Comparison of ENCODE assay signal across 17 cellular contexts in genomic region chr6:109507490-109508072, GRCh38.
"Had no signal": no experiment of that assay in that cellular context is flagged by ENCODE, and none has a peak within 500 bp of the region (broad histone marks: within the 10 kb centered on the region; RNA-seq: fewer than 3 reads in every experiment).

No MANE protein-coding gene starts in this region.

- H3K27ac ChIP-seq: lower lobe of right lung, ovary, sigmoid colon had no signal

- FAIRE-seq: astrocyte, urothelium cell line had no signal

- H3K9me3 Mint-ChIP-seq: central memory CD8-positive, alpha-beta T cell; effector memory CD8-positive, alpha-beta T cell had no signal

- H3K27ac Mint-ChIP-seq: activated naive CD4-positive, alpha-beta T cell treated with anti-CD3 and anti-CD28 coated beads for 36 hours; activated T-helper 2 cell treated with anti-CD3 and anti-CD28 coated beads, Interferon-gamma antibody, Interleukin-2, Interleukin-4, amounts not matched to agents 10 μg/mL and 5 μg/mL and 100 μg/mL, durations not matched to agents 14 hours and 24 hours and 36 hours; effector memory CD8-positive, alpha-beta T cell; mesothelial cell of epicardium had no signal

- H3K36me3 Mint-ChIP-seq: mesothelial cell of epicardium had no signal

- DNase-seq: activated CD4-positive, alpha-beta T cell treated with anti-CD3 and anti-CD28 coated beads, Interleukin-2, amount 50 U/mL, for 4 hours; activated CD4-positive, CD25-positive, alpha-beta regulatory T cell treated with anti-CD3 and anti-CD28 coated beads, Interleukin-2, amount 50 U/mL, for 72 hours; activated naive CD4-positive, alpha-beta T cell treated with anti-CD3 and anti-CD28 coated beads for 36 hours; activated T-cell treated with anti-CD3 and anti-CD28 coated beads for 4 hours; cortex of kidney; effector memory CD8-positive, alpha-beta T cell; foreskin melanocyte; left cardiac atrium; lower lobe of right lung; ovary; sigmoid colon; stimulated activated CD4-positive, alpha-beta T cell treated with anti-CD3 and anti-CD28 coated beads, Interleukin-1b, Interleukin-23, amount 100 ng/mL, for 48 hours had no signal

- H3K36me3 ChIP-seq: lower lobe of right lung, ovary, sigmoid colon had no signal

- H3K4me1 ChIP-seq: lower lobe of right lung, sigmoid colon had no signal

- H3K4me3 ChIP-seq: lower lobe of right lung, ovary, sigmoid colon had no signal

- H3K4me3 Mint-ChIP-seq: activated naive CD4-positive, alpha-beta T cell treated with anti-CD3 and anti-CD28 coated beads for 36 hours; central memory CD8-positive, alpha-beta T cell; effector memory CD8-positive, alpha-beta T cell; mesothelial cell of epicardium had no signal

- H3K9me3 ChIP-seq: lower lobe of right lung, ovary, sigmoid colon had no signal

- H3K4me1 Mint-ChIP-seq: central memory CD8-positive, alpha-beta T cell had no signal

- H3K27me3 ChIP-seq: ovary, sigmoid colon had no signal

- ATAC-seq: effector memory CD8-positive, alpha-beta T cell; left cardiac atrium had no signal
